In the genomic region with DNA sequence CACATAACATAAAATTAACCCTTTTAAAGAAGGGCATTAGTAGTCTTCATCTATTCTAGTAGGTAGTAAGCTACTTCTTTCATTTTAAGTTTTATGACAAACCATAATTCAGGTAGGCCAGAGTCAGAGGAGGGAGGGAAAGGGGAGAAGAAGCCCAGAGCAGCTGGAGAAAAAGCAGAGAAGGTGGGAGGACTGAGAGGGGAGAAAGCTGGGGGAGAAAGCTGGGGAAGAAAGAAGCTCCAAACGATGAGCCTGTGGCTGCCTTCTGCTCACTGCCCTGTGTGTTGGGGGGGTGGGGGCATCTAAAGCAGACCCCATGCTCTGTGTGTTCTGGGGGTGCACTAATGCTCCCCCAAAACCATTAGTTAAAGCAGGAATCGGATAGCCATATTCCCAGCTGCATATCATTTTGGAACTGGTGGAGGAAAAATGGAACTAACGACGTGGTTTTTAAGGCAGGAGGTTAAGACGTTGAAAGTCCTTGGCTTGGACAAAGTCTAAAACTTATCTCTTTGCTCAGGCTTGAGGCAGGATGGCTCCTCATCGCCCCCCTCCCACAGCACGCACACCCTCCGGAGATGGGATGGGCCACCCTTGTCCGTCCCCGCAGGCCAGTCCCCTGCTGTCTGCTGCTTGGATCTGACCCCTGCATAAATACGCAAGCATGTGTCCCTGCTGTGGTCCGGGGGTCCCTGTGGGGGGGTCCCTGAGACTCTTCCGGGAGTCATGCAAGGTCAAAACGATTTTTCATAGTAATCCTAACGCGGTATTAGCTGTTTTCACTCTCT, we compare ENCODE assay signal across 1 cellular context.
TF ChIP-seq lines count a peak whose summit lies in the region.

No MANE protein-coding gene starts in this region.

TF ChIP-seq in GM23338, 12 proteins besides CTCF, POLR2A, EP300 and RAD21 (continued from another document):
- TF ChIP-seq ZNF462 (CRISPR knock-in tag; IDR thresholded peaks at IDR 0.05) (no peak), JUNB (IDR thresholded peaks at IDR 0.05; ENCODE audit: unreplicated experiment) (no peak), EZH2phosphoT487 (IDR thresholded peaks at IDR 0.05; ENCODE audit: unreplicated experiment) (no peak), NANOG (IDR thresholded peaks at IDR 0.05; ENCODE audit: borderline replicate concordance) (no peak)
